1 cellular context compared by ENCODE assay signal in the genomic region with DNA sequence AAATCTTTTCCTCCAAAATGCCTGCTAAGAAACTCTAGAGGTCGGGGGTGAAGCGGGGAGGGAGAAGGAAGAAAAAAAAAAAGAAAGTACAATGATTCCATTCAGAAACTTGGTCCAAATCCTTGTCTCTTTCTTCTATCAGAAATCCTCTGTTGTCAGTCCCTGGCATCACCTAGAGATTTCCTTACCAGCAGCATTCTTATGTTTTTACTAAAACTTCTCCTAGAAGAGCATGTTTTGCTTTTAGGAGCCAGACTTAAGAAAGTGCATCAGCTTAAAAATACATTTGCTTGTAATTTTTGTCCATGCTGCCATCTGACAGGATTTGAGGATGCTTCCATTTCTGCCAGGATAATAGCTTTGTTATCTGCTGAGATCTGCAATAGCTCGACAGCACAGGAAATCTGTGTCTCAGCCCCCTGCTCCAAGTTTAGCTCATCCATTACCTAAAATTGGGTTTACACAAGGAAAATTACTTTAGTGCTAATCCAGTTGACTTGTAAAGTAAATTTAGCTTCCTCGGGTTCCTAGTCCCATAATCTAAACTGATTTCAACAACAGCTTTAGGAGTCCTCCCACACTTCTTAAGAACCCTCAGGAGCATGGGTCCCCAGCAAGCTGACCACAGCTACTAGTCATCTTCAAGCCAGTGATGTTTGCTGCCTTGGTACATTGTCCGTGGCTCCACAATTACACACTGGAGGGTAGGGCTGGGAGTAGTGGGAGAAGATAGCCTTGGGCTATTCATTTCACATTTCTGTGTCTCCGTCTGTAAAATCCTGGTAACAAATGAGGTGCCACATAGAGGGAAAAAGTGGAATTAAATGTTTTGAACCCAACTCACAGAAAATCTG.
TF ChIP-seq lines count a peak whose summit lies in the region.

No MANE protein-coding gene starts in this region.

TF ChIP-seq in SK-N-SH treated with all-trans-retinoic acid at 6 μM for 48 hours, 23 proteins besides CTCF, POLR2A, EP300 and RAD21 (continued from another document):
- TF ChIP-seq CSRNP3 (CRISPR knock-in tag; IDR thresholded peaks at IDR 0.05) (no peak), ZNF70 (CRISPR knock-in tag; IDR thresholded peaks at IDR 0.05) (peak; percentile 23; the same call in 1 of the 2 replicates), ZFP30 (CRISPR knock-in tag; IDR thresholded peaks at IDR 0.05) (no peak), ZC3H10 (CRISPR knock-in tag; IDR thresholded peaks at IDR 0.05) (peak; percentile 31; the same call in 1 of the 2 replicates), PPARA (CRISPR knock-in tag; IDR thresholded peaks at IDR 0.05; ENCODE audit: borderline replicate concordance) (no peak), ESRRG (CRISPR knock-in tag; IDR thresholded peaks at IDR 0.05) (0 out of 2 replicates have a peak, but pooled peaks have one; percentile 60), SNAI2 (CRISPR knock-in tag; IDR thresholded peaks at IDR 0.05) (no peak), ARNTL (CRISPR knock-in tag; IDR thresholded peaks at IDR 0.05; ENCODE audit: borderline replicate concordance, low read depth) (no peak), ZNF565 (CRISPR knock-in tag; conservative IDR thresholded peaks at IDR 0.05; ENCODE audit: low read depth) (no peak), TCF4 (CRISPR knock-in tag; IDR thresholded peaks at IDR 0.05; ENCODE audit: borderline replicate concordance) (peak; percentile 79), GLIS3 (CRISPR knock-in tag; IDR thresholded peaks at IDR 0.05) (0 out of 2 replicates have a peak, but pooled peaks have one; percentile 88), ZFP3 (CRISPR knock-in tag; IDR thresholded peaks at IDR 0.05) (peak; percentile 62; the same call in 1 of the 2 replicates), BACH2 (CRISPR knock-in tag; IDR thresholded peaks at IDR 0.05; ENCODE audit: borderline replicate concordance) (no peak), ISL1 (CRISPR knock-in tag; IDR thresholded peaks at IDR 0.05) (peak; percentile 87), ZNF8 (CRISPR knock-in tag; IDR thresholded peaks at IDR 0.05) (no peak)
TF ChIP-seq in SK-N-SH treated with all-trans-retinoic acid at 6 μM for 48 hours: peak in this region for 8.
